28 cellular contexts compared by ENCODE assay signal in the genomic region with DNA sequence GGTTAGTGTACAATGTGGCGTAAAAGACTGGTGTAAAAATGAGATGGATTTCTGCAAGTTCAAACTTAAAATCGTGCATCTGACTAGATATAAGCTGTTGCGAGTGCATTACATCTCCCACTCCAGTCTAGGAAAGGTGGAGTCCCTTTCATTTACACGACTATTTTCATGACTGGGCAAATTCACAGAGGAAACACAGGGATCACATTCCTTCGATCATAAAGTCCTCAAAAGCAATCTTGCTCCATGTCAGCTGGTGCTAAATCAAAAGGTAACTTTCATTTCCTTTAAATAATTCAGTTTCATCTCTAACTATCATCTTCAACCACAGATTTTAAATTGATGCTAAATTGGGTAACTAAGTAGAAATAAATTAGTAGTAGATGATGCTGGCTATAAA.
"Had no signal": no experiment of that assay in that cellular context is flagged by ENCODE, and none has a peak within 500 bp of the region (broad histone marks: within the 10 kb centered on the region; RNA-seq: fewer than 3 reads in every experiment).

No MANE protein-coding gene starts in this region.

- FAIRE-seq: colon had no signal

- H3K9ac ChIP-seq: SK-N-SH had no signal

- H3K4me1 ChIP-seq: SJCRH30 had no signal

- H3K36me3 ChIP-seq: SJCRH30 had no signal

- H3K4me2 ChIP-seq: SK-N-SH had no signal

- ATAC-seq: activated CD4-positive, alpha-beta T cell treated with anti-CD3 and anti-CD28 coated beads for 36 hours; activated T-helper 17 cell treated with anti-CD3 and anti-CD28 coated beads, Interleukin-2, amount 50 U/mL, for 72 hours; Panc1; Right ventricle myocardium inferior had no signal

- H3K27ac ChIP-seq: SJCRH30, VCaP had no signal

- H3K27me3 ChIP-seq: SJCRH30 had no signal

- DNase-seq: activated CD4-positive, alpha-beta memory T cell treated with anti-CD3 and anti-CD28 coated beads, Interleukin-2, amount 10 ng/mL, durations not matched to agents 7 days and 5 days; activated CD4-positive, alpha-beta T cell treated with anti-CD3 and anti-CD28 coated beads for 36 hours; activated CD4-positive, alpha-beta T cell treated with anti-CD3 and anti-CD28 coated beads, Interleukin-2, amount 50 U/mL, for 1 hour; activated CD4-positive, CD25-positive, alpha-beta regulatory T cell; activated gamma-delta T cell; activated naive CD4-positive, alpha-beta T cell treated with anti-CD3 and anti-CD28 coated beads for 36 hours; activated naive CD8-positive, alpha-beta T cell treated with anti-CD3 and anti-CD28 coated beads for 36 hours; activated T-cell treated with anti-CD3 and anti-CD28 coated beads for 4 hours; activated T-cell treated with anti-CD3 and anti-CD28 coated beads, Interleukin-2, amount 50 U/mL, for 48 hours; anterior cingulate cortex; cerebellar nuclear complex; NCI-H1048; NCI-H146; NCI-H1930; NCI-H345; NCI-H510A; NCI-H526 treated with DMSO at 0.1 percent for 48 hours; NCI-H82; OCI-M1; RPMI8226; SJCRH30; SK-N-SH; T-helper 1 cell had no signal

- H3K4me3 ChIP-seq: SJCRH30 had no signal

- H3K9me3 ChIP-seq: SJCRH30, SK-N-SH had no signal
